Comparison of ENCODE assay signal across 1 cellular context in the genomic region with DNA sequence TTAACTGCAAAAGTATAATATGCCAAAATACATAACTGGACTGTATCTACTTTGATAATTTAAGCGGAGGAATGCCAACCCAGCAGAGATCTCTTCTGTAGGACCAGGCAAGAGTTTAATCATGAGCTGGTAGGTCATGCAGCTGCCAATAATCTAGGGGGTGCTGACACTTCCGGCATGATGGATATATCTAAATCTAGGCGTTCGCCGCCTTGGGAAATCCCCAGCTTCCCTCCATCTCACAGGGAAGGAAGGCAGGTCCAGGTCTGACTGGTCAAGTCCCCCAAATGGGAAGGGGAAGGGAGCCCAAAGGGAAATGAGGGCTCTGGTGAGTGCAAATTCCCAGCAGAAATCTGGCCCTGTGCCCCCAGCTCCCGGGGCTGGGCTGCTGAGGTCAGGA.
TF ChIP-seq lines count a peak whose summit lies in the region.

No MANE protein-coding gene starts in this region.

TF ChIP-seq in HepG2, 621 proteins besides CTCF, POLR2A, EP300 and RAD21 (continued from another document):
- no peak for TF ChIP-seq SAP130 (CRISPR knock-in tag; IDR thresholded peaks at IDR 0.05; ENCODE audit: low read depth)
- no peak for TF ChIP-seq PHF5A (CRISPR knock-in tag; IDR thresholded peaks at IDR 0.05; ENCODE audit: low read depth, unreplicated experiment)
- no peak for TF ChIP-seq MED13 (CRISPR knock-in tag; IDR thresholded peaks at IDR 0.05)
- no peak for TF ChIP-seq ISX (CRISPR knock-in tag; conservative IDR thresholded peaks at IDR 0.05)
- TF ChIP-seq, protein P1, sequence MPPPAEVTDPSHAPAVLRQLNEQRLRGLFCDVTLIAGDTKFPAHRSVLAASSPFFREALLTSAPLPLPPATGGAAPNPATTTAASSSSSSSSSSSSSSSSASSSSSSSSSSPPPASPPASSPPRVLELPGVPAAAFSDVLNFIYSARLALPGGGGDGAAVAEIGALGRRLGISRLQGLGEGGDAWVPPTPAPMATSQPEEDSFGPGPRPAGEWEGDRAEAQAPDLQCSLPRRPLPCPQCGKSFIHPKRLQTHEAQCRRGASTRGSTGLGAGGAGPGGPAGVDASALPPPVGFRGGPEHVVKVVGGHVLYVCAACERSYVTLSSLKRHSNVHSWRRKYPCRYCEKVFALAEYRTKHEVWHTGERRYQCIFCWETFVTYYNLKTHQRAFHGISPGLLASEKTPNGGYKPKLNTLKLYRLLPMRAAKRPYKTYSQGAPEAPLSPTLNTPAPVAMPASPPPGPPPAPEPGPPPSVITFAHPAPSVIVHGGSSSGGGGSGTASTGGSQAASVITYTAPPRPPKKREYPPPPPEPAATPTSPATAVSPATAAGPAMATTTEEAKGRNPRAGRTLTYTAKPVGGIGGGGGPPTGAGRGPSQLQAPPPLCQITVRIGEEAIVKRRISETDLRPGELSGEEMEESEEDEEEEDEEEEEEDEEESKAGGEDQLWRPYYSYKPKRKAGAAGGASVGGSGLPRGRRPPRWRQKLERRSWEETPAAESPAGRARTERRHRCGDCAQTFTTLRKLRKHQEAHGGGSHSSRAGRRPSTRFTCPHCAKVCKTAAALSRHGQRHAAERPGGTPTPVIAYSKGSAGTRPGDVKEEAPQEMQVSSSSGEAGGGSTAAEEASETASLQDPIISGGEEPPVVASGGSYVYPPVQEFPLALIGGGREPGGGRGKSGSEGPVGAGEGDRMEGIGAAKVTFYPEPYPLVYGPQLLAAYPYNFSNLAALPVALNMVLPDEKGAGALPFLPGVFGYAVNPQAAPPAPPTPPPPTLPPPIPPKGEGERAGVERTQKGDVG (CRISPR knock-in tag; IDR thresholded peaks at IDR 0.05; ENCODE audit: borderline replicate concordance), result no peak
